In genomic region chr7:149866139-149866785, GRCh38 we compare ENCODE assay signal across 18 cellular contexts. TPM values are rescaled to one million over a fixed set of nuclear protein-coding genes. Genes with fewer than 3 reads are reported as not detected.
DNase-seq lines count a peak whose midpoint lies in the region; ATAC-seq and TF ChIP-seq lines count a peak whose summit lies in the region.
"Had no signal": no experiment of that assay in that cellular context is flagged by ENCODE, and none has a peak within 500 bp of the region (broad histone marks: within the 10 kb centered on the region; RNA-seq: fewer than 3 reads in every experiment).

No MANE protein-coding gene starts in this region.

- H2AK5ac ChIP-seq in IMR-90 (ENCODE audit: low read depth, low read length), result no peak overlapping the region; the same call in 1 of the 2 replicates
- no peak overlapping the region for H2AK5ac ChIP-seq in neuronal stem cell (ENCODE audit: low read depth, low read length)

- WGBS in IMR-90 (ENCODE audit: extremely low coverage in 2 of 2, insufficient read length in 1 of 2), 2 experiments, result no CpG with 5 or more reads among the region's 16 CpGs
- WGBS in neuronal stem cell (ENCODE audit: extremely low coverage in 2 of 2, insufficient read length in 2 of 2, insufficient replicate concordance in 1 of 2), 2 donors, result no CpG with 5 or more reads among the region's 16 CpGs

- TSS peak; percentile 42 for BruUV-seq in IMR-90 (replicated peaks; lab: Mats Ljungman, UMichigan)

- no peaks in the 10 kb centered on the region for H4K20me1 ChIP-seq in IMR-90 (ENCODE audit: insufficient read depth, low read length)

- H3K9me3 Mint-ChIP-seq in activated CD4-positive, alpha-beta T cell treated with anti-CD3 and anti-CD28 coated beads, Interleukin-2, amount 10 ng/mL, durations not matched to agents 7 days and 5 days, result no peaks in the 10 kb centered on the region
- H3K9me3 Mint-ChIP-seq in activated naive CD8-positive, alpha-beta T cell (ENCODE audit: low read depth), result no peaks in the 10 kb centered on the region
- H3K9me3 Mint-ChIP-seq: mesothelial cell of epicardium; stimulated activated naive B cell treated with anti-CD40 and anti-IgM and Interleukin-4, amounts not matched to agents 10 μg/mL and 1 μg/mL and 100 μg/mL, for 72 hours had no signal

- H3K9me3 ChIP-seq in IMR-90 (ENCODE audit: control insufficient read depth, insufficient read depth, low read length), result no peaks in the 10 kb centered on the region
- no peaks in the 10 kb centered on the region for H3K9me3 ChIP-seq in neuronal stem cell (replicated peaks in 1 of 2; ENCODE audit: control insufficient read depth in 2 of 2, insufficient read depth in 1 of 2, low read depth in 1 of 2, low read length in 2 of 2)
- H3K9me3 ChIP-seq in BE2C, result no peaks in the 10 kb centered on the region
- H3K9me3 ChIP-seq: MG63, neutrophil, upper lobe of left lung had no signal

- no peak for TF ChIP-seq RAD21 in IMR-90 (IDR thresholded peaks at IDR 0.05; ENCODE audit: low read length)

- H3K4me2 ChIP-seq in IMR-90 (ENCODE audit: low read depth, low read length), result no peak overlapping the region
- no peak overlapping the region for H3K4me2 ChIP-seq in neuronal stem cell (ENCODE audit: insufficient read depth, low read length, poor library complexity, severe bottlenecking)

- H3K27ac ChIP-seq in IMR-90 (ENCODE audit: insufficient read depth, low read length) (no peak overlapping the region), neuronal stem cell (replicated peaks; ENCODE audit: low read length) (peak overlapping the region; percentile 24)
- H3K27ac ChIP-seq: neutrophil had no signal

- H3K56ac ChIP-seq in IMR-90 (ENCODE audit: extremely low read depth, insufficient read depth, low read length), result no peak overlapping the region

- H3K9me1 ChIP-seq in IMR-90 (ENCODE audit: insufficient read depth, low read length), result peaks cover 10% of the 10 kb centered on the region; the same call in 1 of the 2 replicates

- in situ Hi-C loops in IMR-90 (cut with MboI; ENCODE audit: low sequenced_read_pairs), result loop anchor here (25.0 kb wide), 1 partner anchor 546 kb away; a partner anchor contains a TSS

- TF ChIP-seq POLR2A in IMR-90 (IDR thresholded peaks at IDR 0.05; ENCODE audit: low read depth, low read length), result no peak

- peaks cover 32% of the 10 kb centered on the region for H3K36me3 ChIP-seq in IMR-90 (ENCODE audit: control insufficient read depth, insufficient read depth, low read length)
- peaks cover 8 to 78% of the 10 kb centered on the region in 2 donors for H3K36me3 ChIP-seq in neuronal stem cell (replicated peaks in 1 of 2; ENCODE audit: control insufficient read depth in 2 of 2, insufficient read depth in 2 of 2, low read length in 2 of 2)
- H3K36me3 ChIP-seq in BE2C, result no peaks in the 10 kb centered on the region
- H3K36me3 ChIP-seq: MG63 had no signal

- POLR2A ChIA-PET in activated CD4-positive, alpha-beta T cell treated with anti-CD3 and anti-CD28 coated beads, Interleukin-2, amount 10 ng/mL, durations not matched to agents 7 days and 5 days (lab: Charles Lee), result no interaction called here
- POLR2A ChIA-PET in IMR-90 (lab: Charles Lee; ENCODE audit: unreplicated experiment), result no interaction called here

- no peak for TF ChIP-seq CTCF in IMR-90 (conservative IDR thresholded peaks at IDR 0.05; ENCODE audit: low read depth, low read length)
- TF ChIP-seq CTCF in BE2C (IDR thresholded peaks at IDR 0.05; ENCODE audit: low read depth, low read length), result no peak

- ATAC-seq in IMR-90 (ENCODE audit: low read depth), result no peak
- no peak for ATAC-seq in GM21717 (IDR thresholded peaks at IDR 0.05; ENCODE audit: unreplicated experiment)
- ATAC-seq: HCT116 had no signal

- H4K91ac ChIP-seq in IMR-90 (ENCODE audit: insufficient read depth, low read depth, low read length) (no peak overlapping the region), neuronal stem cell (ENCODE audit: low read depth, low read length, poor library complexity) (no peak overlapping the region)

- H3K14ac ChIP-seq in IMR-90 (replicated peaks; ENCODE audit: low read depth, low read length), result no peak overlapping the region
- H3K14ac ChIP-seq in neuronal stem cell (ENCODE audit: low read length), result no peak overlapping the region

- H3K18ac ChIP-seq in IMR-90 (ENCODE audit: low read depth, low read length), result no peak overlapping the region
- H3K18ac ChIP-seq in neuronal stem cell (ENCODE audit: low read length), result no peak overlapping the region

- no peak overlapping the region for H2BK120ac ChIP-seq in IMR-90 (ENCODE audit: low read depth, low read length)
- H2BK120ac ChIP-seq in neuronal stem cell (ENCODE audit: low read depth, low read length), result no peak overlapping the region

- H2AFZ ChIP-seq in IMR-90 (replicated peaks; ENCODE audit: low read length, poor library complexity), result peak overlapping the region; percentile 71
- no peak overlapping the region for H2AFZ ChIP-seq in neuronal stem cell (ENCODE audit: low read length)

- peaks cover 40% of the 10 kb centered on the region for H3K36me3 Mint-ChIP-seq in activated CD4-positive, alpha-beta T cell treated with anti-CD3 and anti-CD28 coated beads, Interleukin-2, amount 10 ng/mL, durations not matched to agents 7 days and 5 days (ENCODE audit: low read depth)
- peaks cover 4% of the 10 kb centered on the region for H3K36me3 Mint-ChIP-seq in activated naive CD8-positive, alpha-beta T cell

- intact Hi-C loops in IMR-90 (cut with micrococcal nuclease), result no loop called here

- H3K27me3 ChIP-seq in IMR-90 (ENCODE audit: control insufficient read depth, insufficient read depth, low read length), result no peaks in the 10 kb centered on the region
- no peaks in the 10 kb centered on the region for H3K27me3 ChIP-seq in neuronal stem cell (ENCODE audit: control insufficient read depth in 3 of 3, insufficient read depth in 3 of 3, low read depth in 1 of 3, low read length in 3 of 3)
- H3K27me3 ChIP-seq in BE2C, result no peaks in the 10 kb centered on the region
- H3K27me3 ChIP-seq: MG63, upper lobe of left lung had no signal

- no peak overlapping the region for H2AK9ac ChIP-seq in IMR-90 (replicated peaks; ENCODE audit: low read depth, low read length, poor library complexity)

- H3K4me3 Mint-ChIP-seq in activated CD4-positive, alpha-beta T cell treated with anti-CD3 and anti-CD28 coated beads, Interleukin-2, amount 10 ng/mL, durations not matched to agents 7 days and 5 days, result no peak overlapping the region
- peak overlapping the region; percentile 70 for H3K4me3 Mint-ChIP-seq in activated naive CD8-positive, alpha-beta T cell
- H3K4me3 Mint-ChIP-seq: mesothelial cell of epicardium; stimulated activated naive B cell treated with anti-CD40 and anti-IgM and Interleukin-4, amounts not matched to agents 10 μg/mL and 1 μg/mL and 100 μg/mL, for 72 hours had no signal

- H2BK5ac ChIP-seq in IMR-90 (ENCODE audit: low read depth, low read length, poor library complexity, severe bottlenecking), result no peak overlapping the region
- H2BK5ac ChIP-seq in neuronal stem cell (ENCODE audit: low read length), result peak overlapping the region; percentile 17

- no peak overlapping the region for H2BK12ac ChIP-seq in neuronal stem cell (ENCODE audit: low read length)

- H3K4me3 ChIP-seq in IMR-90 (ENCODE audit: insufficient read depth, low read depth, low read length) (no peak overlapping the region), neuronal stem cell (ENCODE audit: low read length in 2 of 2) (no peak overlapping the region), BE2C (ENCODE audit: low read depth, low read length) (no peak overlapping the region)
- H3K4me3 ChIP-seq: MG63, upper lobe of left lung had no signal

- H3K27ac Mint-ChIP-seq in activated CD4-positive, alpha-beta T cell treated with anti-CD3 and anti-CD28 coated beads, Interleukin-2, amount 10 ng/mL, durations not matched to agents 7 days and 5 days, result peak overlapping the region; percentile 98
- H3K27ac Mint-ChIP-seq in activated naive CD8-positive, alpha-beta T cell, result peak overlapping the region; percentile 97
- H3K27ac Mint-ChIP-seq: mesothelial cell of epicardium; stimulated activated naive B cell treated with anti-CD40 and anti-IgM and Interleukin-4, amounts not matched to agents 10 μg/mL and 1 μg/mL and 100 μg/mL, for 72 hours had no signal

- H3K9ac ChIP-seq in IMR-90 (ENCODE audit: low read depth, low read length) (no peak overlapping the region), neuronal stem cell (ENCODE audit: low read depth, low read length, poor library complexity) (no peak overlapping the region)

- peaks cover 88% of the 10 kb centered on the region for H3K4me1 Mint-ChIP-seq in activated CD4-positive, alpha-beta T cell treated with anti-CD3 and anti-CD28 coated beads, Interleukin-2, amount 10 ng/mL, durations not matched to agents 7 days and 5 days
- H3K4me1 Mint-ChIP-seq in activated naive CD8-positive, alpha-beta T cell (ENCODE audit: low read depth), result peaks cover 91% of the 10 kb centered on the region

- CTCF ChIA-PET in activated CD4-positive, alpha-beta T cell treated with anti-CD3 and anti-CD28 coated beads, Interleukin-2, amount 10 ng/mL, durations not matched to agents 7 days and 5 days (lab: Charles Lee), result interaction anchor here (0.9 to 1.2 kb wide), 2 partner anchors 9 to 17 kb away, joined by 3 read pairs; no protein-coding TSS in a partner anchor
- CTCF ChIA-PET in IMR-90 (lab: Yijun Ruan, JAX), result interaction anchor here (0.7 kb wide), 1 partner anchor 18 kb away, joined by 3 read pairs; no protein-coding TSS in a partner anchor

- H3K4me1 ChIP-seq in IMR-90 (ENCODE audit: control insufficient read depth, insufficient read depth, low read length) (peaks cover 5% of the 10 kb centered on the region), neuronal stem cell (ENCODE audit: control insufficient read depth in 2 of 2, insufficient read depth in 1 of 2, low read depth in 1 of 2, low read length in 2 of 2) (no peaks in the 10 kb centered on the region), BE2C (no peaks in the 10 kb centered on the region)

- dilution Hi-C loops in IMR-90 (cut with HindIII; ENCODE audit: low sequenced_read_pairs, unreplicated experiment), result no loop called here

- 0 out of 4 replicates have a peak overlapping the region, but pooled peaks of 1 of the 2 experiments have one; percentile 31 for H4K8ac ChIP-seq in IMR-90 (ENCODE audit: low read depth in 2 of 2, low read length in 2 of 2)
- H4K8ac ChIP-seq in neuronal stem cell (ENCODE audit: low read depth, low read length), result no peak overlapping the region

- H2BK20ac ChIP-seq in IMR-90 (ENCODE audit: low read depth, low read length), result no peak overlapping the region

- no peak overlapping the region for H3K23ac ChIP-seq in IMR-90 (ENCODE audit: low read depth, low read length)
- peak overlapping the region; percentile 46 for H3K23ac ChIP-seq in neuronal stem cell (ENCODE audit: low read depth, low read length, poor library complexity)

- no peak for DNase-seq in activated CD4-positive, alpha-beta T cell treated with anti-CD3 and anti-CD28 coated beads, Interleukin-2, amount 10 ng/mL, durations not matched to agents 7 days and 5 days
- DNase-seq in activated CD4-positive, alpha-beta T cell treated with anti-CD3 and anti-CD28 coated beads, Interleukin-2, amount 50 U/mL, for 4 hours, result no peak
- DNase-seq in IMR-90, result no peak
- DNase-seq in neuronal stem cell (ENCODE audit: low spot score), result no peak
- no peak for DNase-seq in BE2C
- DNase-seq in NK-92 (lab: John Stamatoyannopoulos, UW; ENCODE audit: unreplicated experiment), result no peak
- DNase-seq: hippocampal formation; kidney glomerular epithelial cell; MG63; NCI-H187; NCI-H446; stimulated activated naive B cell treated with anti-CD40 and anti-IgM and Interleukin-4, amounts not matched to agents 10 μg/mL and 1 μg/mL and 100 μg/mL, for 72 hours; upper lobe of left lung had no signal

- no peaks in the 10 kb centered on the region for H3K27me3 Mint-ChIP-seq in activated CD4-positive, alpha-beta T cell treated with anti-CD3 and anti-CD28 coated beads, Interleukin-2, amount 10 ng/mL, durations not matched to agents 7 days and 5 days
- no peaks in the 10 kb centered on the region for H3K27me3 Mint-ChIP-seq in activated naive CD8-positive, alpha-beta T cell
- H3K27me3 Mint-ChIP-seq: stimulated activated naive B cell treated with anti-CD40 and anti-IgM and Interleukin-4, amounts not matched to agents 10 μg/mL and 1 μg/mL and 100 μg/mL, for 72 hours had no signal

- H3K79me1 ChIP-seq in IMR-90 (ENCODE audit: low read depth in 1 of 2, low read length in 2 of 2), result no peaks in the 10 kb centered on the region
- peaks cover 2% of the 10 kb centered on the region for H3K79me1 ChIP-seq in neuronal stem cell (ENCODE audit: low read depth, low read length)

- H3K4ac ChIP-seq in IMR-90 (ENCODE audit: low read depth, low read length), result no peak overlapping the region; the same call in 1 of the 2 replicates
- H3K4ac ChIP-seq in neuronal stem cell (ENCODE audit: low read length), result no peak overlapping the region

- no peak overlapping the region; the same call in 1 of the 2 replicates for H4K5ac ChIP-seq in IMR-90 (ENCODE audit: low read depth, low read length)

- no peak overlapping the region for H2BK15ac ChIP-seq in IMR-90 (ENCODE audit: low read depth, low read length)
- H2BK15ac ChIP-seq in neuronal stem cell (ENCODE audit: low read length), result no peak overlapping the region

RNA-seq across cellular contexts. Expression of gene ATP6V0E2, which starts 7.5 kb away (rescaled TPM):
- 10 to 100 TPM; 69.0 to 76.1 TPM for total RNA-seq in activated CD4-positive, alpha-beta T cell treated with anti-CD3 and anti-CD28 coated beads, Interleukin-2, amount 10 ng/mL, durations not matched to agents 7 days and 5 days
- total RNA-seq in IMR-90 (2012; rRNA removed), result 5.7 and 10.3 TPM in 2 replicates
- polyA plus RNA-seq in IMR-90 (2012; rRNA removed), result 29.3 and 30.3 TPM in 2 replicates
- polyA plus RNA-seq in IMR-90 (2012; cell fraction: cytosol; rRNA removed), result 18.0 and 25.3 TPM in 2 replicates
- 17.9 and 24.3 TPM in 2 replicates for polyA plus RNA-seq in IMR-90 (2012; cell fraction: nucleus; rRNA removed; ENCODE audit: low replicate concordance)
- 63.8 TPM for polyA plus RNA-seq in neuronal stem cell (2013, experiment 1 of 2)
- polyA plus RNA-seq in neuronal stem cell (2013, experiment 2 of 2), result 60.2 TPM
- 226 TPM for polyA plus RNA-seq in BE2C (2012; ENCODE audit: insufficient read depth, insufficient read length, low read depth)

RNA-seq across cellular contexts. Expression of gene ZNF862, which starts 28.1 kb away (rescaled TPM):
- 10 to 100 TPM; 31.3 to 35.8 TPM for total RNA-seq in activated CD4-positive, alpha-beta T cell treated with anti-CD3 and anti-CD28 coated beads, Interleukin-2, amount 10 ng/mL, durations not matched to agents 7 days and 5 days
- total RNA-seq in IMR-90 (2012; rRNA removed), result 3.3 and 5.9 TPM in 2 replicates
- polyA plus RNA-seq in IMR-90 (2012; rRNA removed), result 10.8 and 10.9 TPM in 2 replicates
- 4.5 and 5.8 TPM in 2 replicates for polyA plus RNA-seq in IMR-90 (2012; cell fraction: cytosol; rRNA removed)
- polyA plus RNA-seq in IMR-90 (2012; cell fraction: nucleus; rRNA removed; ENCODE audit: low replicate concordance), result 56.1 and 60.8 TPM in 2 replicates
- 7.1 TPM for polyA plus RNA-seq in neuronal stem cell (2013, experiment 1 of 2)
- 6.8 TPM for polyA plus RNA-seq in neuronal stem cell (2013, experiment 2 of 2)
- 17.5 TPM for polyA plus RNA-seq in BE2C (2012; ENCODE audit: insufficient read depth, insufficient read length, low read depth)
